8 cellular contexts compared by ENCODE assay signal in genomic region chr12:59595557-59596231, GRCh38. TPM values are rescaled to one million over a fixed set of nuclear protein-coding genes. Genes with fewer than 3 reads are reported as not detected.
A peak's percentile ranks its signal among the peaks of the same experiment; 100 is the strongest.
DNase-seq lines count a peak whose midpoint lies in the region; ATAC-seq, FAIRE-seq and TF ChIP-seq lines count a peak whose summit lies in the region.

A gene with protein sequence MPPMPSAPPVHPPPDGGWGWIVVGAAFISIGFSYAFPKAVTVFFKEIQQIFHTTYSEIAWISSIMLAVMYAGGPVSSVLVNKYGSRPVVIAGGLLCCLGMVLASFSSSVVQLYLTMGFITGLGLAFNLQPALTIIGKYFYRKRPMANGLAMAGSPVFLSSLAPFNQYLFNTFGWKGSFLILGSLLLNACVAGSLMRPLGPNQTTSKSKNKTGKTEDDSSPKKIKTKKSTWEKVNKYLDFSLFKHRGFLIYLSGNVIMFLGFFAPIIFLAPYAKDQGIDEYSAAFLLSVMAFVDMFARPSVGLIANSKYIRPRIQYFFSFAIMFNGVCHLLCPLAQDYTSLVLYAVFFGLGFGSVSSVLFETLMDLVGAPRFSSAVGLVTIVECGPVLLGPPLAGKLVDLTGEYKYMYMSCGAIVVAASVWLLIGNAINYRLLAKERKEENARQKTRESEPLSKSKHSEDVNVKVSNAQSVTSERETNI (plus strand): TSS chr12:59596029. CDS start chr12:59704802, 108,773 bp downstream.

- H3K9me3 ChIP-seq in astrocyte (ENCODE audit: insufficient read depth, low read depth, low read length) (no peaks in the 10 kb centered on the region), hepatocyte (ENCODE audit: low read depth) (no peaks in the 10 kb centered on the region), aorta (ENCODE audit: control insufficient read depth, low read length) (no peaks in the 10 kb centered on the region)

- no peak for FAIRE-seq in astrocyte (lab: Jason Lieb, UNC)

- H3K36me3 Mint-ChIP-seq in astrocyte (ENCODE audit: low read depth, unreplicated experiment): no peaks in the 10 kb centered on the region

- peak within 1 kb of the TSS; percentile 96 for H3K4me2 ChIP-seq in astrocyte (ENCODE audit: low read length)
- peak within 1 kb of the TSS; percentile 94 for H3K4me2 ChIP-seq in hepatocyte

- no peaks in the 10 kb centered on the region for H3K27me3 Mint-ChIP-seq in astrocyte (ENCODE audit: low read depth, unreplicated experiment)

- peak within 1 kb of the TSS; percentile 78 for H3K4me3 Mint-ChIP-seq in astrocyte (ENCODE audit: unreplicated experiment)

- peak; percentile 70 for ATAC-seq in GM18502 (IDR thresholded peaks at IDR 0.05; ENCODE audit: poor library complexity, unreplicated experiment)
- ATAC-seq in HG02938 (IDR thresholded peaks at IDR 0.05; ENCODE audit: unreplicated experiment): peak; percentile 49
- peak; percentile 92 for ATAC-seq in aorta (ENCODE audit: low FRiP score)

- H3K79me2 ChIP-seq in astrocyte (ENCODE audit: insufficient read depth, low read length) (no peaks in the 10 kb centered on the region), hepatocyte (no peaks in the 10 kb centered on the region)

- H3K4me1 Mint-ChIP-seq in astrocyte (ENCODE audit: low read depth, unreplicated experiment): peaks cover 2% of the 10 kb centered on the region

- peak within 1 kb of the TSS; percentile 89 for H3K9ac ChIP-seq in astrocyte (ENCODE audit: low read length)

- H3K4me1 ChIP-seq in astrocyte (ENCODE audit: insufficient read depth, low read length) (peaks cover 14% of the 10 kb centered on the region), hepatocyte (ENCODE audit: insufficient read depth) (peaks cover 13% of the 10 kb centered on the region), aorta (ENCODE audit: control insufficient read depth in 1 of 2, insufficient read depth in 2 of 2, low read length in 2 of 2) (peaks cover 3% of the 10 kb centered on the region in 2 donors)

- intact Hi-C loops in aorta (cut with DNase I): loop anchor here (5.0 to 10.0 kb wide), 4 partner anchors 67 to 212 kb away; no protein-coding TSS in a partner anchor

- H3K27ac ChIP-seq in astrocyte (ENCODE audit: low read depth, low read length) (peak within 1 kb of the TSS; percentile 80), hepatocyte (peak within 1 kb of the TSS; percentile 99), aorta (ENCODE audit: low read depth in 1 of 2, low read length in 2 of 2) (peak within 1 kb of the TSS; percentile 95 to 97)

- DNase-seq in NCI-H1930 (lab: John Stamatoyannopoulos, UW) (peak; percentile 67 to 73), T-helper 22 cell (ENCODE audit: low read depth) (peak; percentile 77), astrocyte (ENCODE audit: low read depth) (peak; percentile 79), hepatocyte (ENCODE audit: low spot score) (peak; percentile 93), renal cortical epithelial cell (ENCODE audit: low read depth) (peak; percentile 66), aorta (peak; percentile 96 to 97)

- no peaks in the 10 kb centered on the region for H3K36me3 ChIP-seq in astrocyte (ENCODE audit: insufficient read depth, low read length)
- H3K36me3 ChIP-seq in hepatocyte (replicated peaks; ENCODE audit: insufficient read depth, low read depth): no peaks in the 10 kb centered on the region
- H3K36me3 ChIP-seq in aorta (ENCODE audit: control insufficient read depth in 1 of 2, insufficient read depth in 2 of 2, low read length in 1 of 2): no peaks in the 10 kb centered on the region

- H3K4me3 ChIP-seq in astrocyte (ENCODE audit: insufficient read depth, low read depth, low read length) (peak within 1 kb of the TSS; percentile 81), hepatocyte (peak within 1 kb of the TSS; percentile 58), aorta (ENCODE audit: low read length in 2 of 2) (peak within 1 kb of the TSS; percentile 71 to 94)

- peak within 1 kb of the TSS; percentile 94 for H2AFZ ChIP-seq in astrocyte (ENCODE audit: low read depth, low read length)
- peak within 1 kb of the TSS; percentile 66 for H2AFZ ChIP-seq in hepatocyte

- no peak for TF ChIP-seq CTCF in astrocyte (IDR thresholded peaks at IDR 0.05; ENCODE audit: insufficient read depth, low read depth, low read length)
- no peak for TF ChIP-seq CTCF in hepatocyte (IDR thresholded peaks at IDR 0.05; ENCODE audit: poor library complexity)

- WGBS in hepatocyte (ENCODE audit: low lambda C conversion rate, missing lambda C conversion rate): under 1% methylated on average over 35 of the region's 37 CpGs
- WGBS in aorta, 2 donors: 0 to 1% methylated on average over 37 of the region's 37 CpGs

- H3K27ac Mint-ChIP-seq in astrocyte (ENCODE audit: unreplicated experiment): peak within 1 kb of the TSS; percentile 90

- H3K9me3 Mint-ChIP-seq in astrocyte (ENCODE audit: unreplicated experiment): no peaks in the 10 kb centered on the region

- no peaks in the 10 kb centered on the region for H3K9me2 ChIP-seq in hepatocyte (replicated peaks; ENCODE audit: insufficient read depth)

- no peaks in the 10 kb centered on the region for H3K27me3 ChIP-seq in astrocyte (ENCODE audit: insufficient read depth, low read length)
- H3K27me3 ChIP-seq in hepatocyte: no peaks in the 10 kb centered on the region
- H3K27me3 ChIP-seq in aorta (ENCODE audit: control insufficient read depth in 1 of 2, insufficient read depth in 2 of 2, low read length in 1 of 2): no peaks in the 10 kb centered on the region

- H4K20me1 ChIP-seq in astrocyte (ENCODE audit: insufficient read depth, low read length): no peaks in the 10 kb centered on the region
- H4K20me1 ChIP-seq in hepatocyte (ENCODE audit: insufficient read depth, poor library complexity, severe bottlenecking): no peaks in the 10 kb centered on the region

RNA-seq across cellular contexts. Expression of the gene that starts here (rescaled TPM):
- total RNA-seq in astrocyte (4.5 and 5.1 TPM in 2 replicates), hepatocyte (17.9 and 29.5 TPM in 2 replicates), renal cortical epithelial cell (11.5 and 59.0 TPM in 2 replicates), aorta (10 to 100 TPM; 46.7 to 60.2 TPM)
- polyA plus RNA-seq in hepatocyte (4.1 and 4.7 TPM in 2 replicates), aorta (1 to 10 TPM in 1 of 2 donors, under 1 TPM in 1; 0.88 to 4.5 TPM)

Comparison
In these comparisons a context has a peak if more than half of its experiments do, and no peak if none do; other contexts are left out.
1. Peak in every context shown above with its lines: DNase-seq, ATAC-seq, H3K4me3 ChIP-seq and H3K27ac ChIP-seq.